ENCODE assay signal across 1 cellular context in the genomic region with DNA sequence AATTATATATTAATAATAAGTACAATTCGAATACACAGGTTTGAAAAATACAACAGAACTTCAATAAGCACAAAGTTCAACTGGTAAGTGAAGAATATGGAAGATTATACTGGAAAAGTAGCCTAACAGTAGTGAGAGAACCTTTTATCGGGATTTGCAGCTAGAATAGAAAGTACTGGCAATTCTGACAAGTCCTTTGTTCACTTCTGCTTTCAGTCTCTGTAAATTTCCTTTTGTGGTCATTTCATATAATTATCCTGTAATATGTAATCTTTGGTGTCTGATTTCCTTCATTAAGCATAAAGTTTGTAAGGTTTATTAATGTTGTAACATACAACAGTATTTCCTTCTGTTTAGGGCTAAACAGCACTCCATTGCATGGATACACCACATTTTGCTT.
TF ChIP-seq lines count a peak whose summit lies in the region.

No MANE protein-coding gene starts in this region.

TF ChIP-seq in IMR-90, 13 proteins besides CTCF, POLR2A, EP300 and RAD21 (continued from another document):
- no peak for TF ChIP-seq MXI1 (IDR thresholded peaks at IDR 0.05; ENCODE audit: borderline replicate concordance, low read depth, low read length)
- TF ChIP-seq, protein P1, sequence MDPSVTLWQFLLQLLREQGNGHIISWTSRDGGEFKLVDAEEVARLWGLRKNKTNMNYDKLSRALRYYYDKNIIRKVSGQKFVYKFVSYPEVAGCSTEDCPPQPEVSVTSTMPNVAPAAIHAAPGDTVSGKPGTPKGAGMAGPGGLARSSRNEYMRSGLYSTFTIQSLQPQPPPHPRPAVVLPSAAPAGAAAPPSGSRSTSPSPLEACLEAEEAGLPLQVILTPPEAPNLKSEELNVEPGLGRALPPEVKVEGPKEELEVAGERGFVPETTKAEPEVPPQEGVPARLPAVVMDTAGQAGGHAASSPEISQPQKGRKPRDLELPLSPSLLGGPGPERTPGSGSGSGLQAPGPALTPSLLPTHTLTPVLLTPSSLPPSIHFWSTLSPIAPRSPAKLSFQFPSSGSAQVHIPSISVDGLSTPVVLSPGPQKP (IDR thresholded peaks at IDR 0.05; ENCODE audit: borderline replicate concordance, low read depth, low read length), result no peak
- no peak for TF ChIP-seq CHD1 (IDR thresholded peaks at IDR 0.05; ENCODE audit: low read depth, low read length)
- no peak for TF ChIP-seq SMC3 (IDR thresholded peaks at IDR 0.05; ENCODE audit: low read depth, low read length)
- no peak for TF ChIP-seq FOS (IDR thresholded peaks at IDR 0.05; ENCODE audit: low read depth, low read length)
- no peak for TF ChIP-seq NFE2L2 (IDR thresholded peaks at IDR 0.05; ENCODE audit: low read depth, low read length)
- TF ChIP-seq RCOR1 (IDR thresholded peaks at IDR 0.05; ENCODE audit: insufficient replicate concordance, low read length), result no peak
- no peak for TF ChIP-seq MAFK (IDR thresholded peaks at IDR 0.05; ENCODE audit: low read depth, low read length)
